ENCODE assay signal across 1 cellular context in the genomic region with DNA sequence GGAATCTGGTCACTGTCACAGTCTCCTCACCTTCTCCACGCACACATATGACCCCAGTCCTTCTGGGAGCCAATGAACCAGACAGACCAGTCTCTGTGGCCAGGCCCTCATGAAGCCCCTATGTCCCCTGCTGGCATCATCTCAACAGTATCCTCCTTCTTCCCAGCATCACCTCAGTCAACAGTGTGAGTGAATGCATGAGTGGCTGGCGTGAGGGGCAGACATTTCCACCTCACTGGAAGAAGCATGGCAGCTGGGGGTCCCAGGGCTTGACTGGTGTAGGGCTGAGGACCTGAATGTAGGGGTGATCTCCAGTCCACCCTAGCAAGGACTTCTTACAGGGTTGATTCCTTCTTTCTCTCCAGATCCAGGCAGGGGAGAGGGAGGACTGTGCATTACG.
TF ChIP-seq lines count a peak whose summit lies in the region.

No MANE protein-coding gene starts in this region.

TF ChIP-seq in neural cell, 6 proteins besides CTCF, POLR2A, EP300 and RAD21 (continued from another document):
- TF ChIP-seq, protein P1, sequence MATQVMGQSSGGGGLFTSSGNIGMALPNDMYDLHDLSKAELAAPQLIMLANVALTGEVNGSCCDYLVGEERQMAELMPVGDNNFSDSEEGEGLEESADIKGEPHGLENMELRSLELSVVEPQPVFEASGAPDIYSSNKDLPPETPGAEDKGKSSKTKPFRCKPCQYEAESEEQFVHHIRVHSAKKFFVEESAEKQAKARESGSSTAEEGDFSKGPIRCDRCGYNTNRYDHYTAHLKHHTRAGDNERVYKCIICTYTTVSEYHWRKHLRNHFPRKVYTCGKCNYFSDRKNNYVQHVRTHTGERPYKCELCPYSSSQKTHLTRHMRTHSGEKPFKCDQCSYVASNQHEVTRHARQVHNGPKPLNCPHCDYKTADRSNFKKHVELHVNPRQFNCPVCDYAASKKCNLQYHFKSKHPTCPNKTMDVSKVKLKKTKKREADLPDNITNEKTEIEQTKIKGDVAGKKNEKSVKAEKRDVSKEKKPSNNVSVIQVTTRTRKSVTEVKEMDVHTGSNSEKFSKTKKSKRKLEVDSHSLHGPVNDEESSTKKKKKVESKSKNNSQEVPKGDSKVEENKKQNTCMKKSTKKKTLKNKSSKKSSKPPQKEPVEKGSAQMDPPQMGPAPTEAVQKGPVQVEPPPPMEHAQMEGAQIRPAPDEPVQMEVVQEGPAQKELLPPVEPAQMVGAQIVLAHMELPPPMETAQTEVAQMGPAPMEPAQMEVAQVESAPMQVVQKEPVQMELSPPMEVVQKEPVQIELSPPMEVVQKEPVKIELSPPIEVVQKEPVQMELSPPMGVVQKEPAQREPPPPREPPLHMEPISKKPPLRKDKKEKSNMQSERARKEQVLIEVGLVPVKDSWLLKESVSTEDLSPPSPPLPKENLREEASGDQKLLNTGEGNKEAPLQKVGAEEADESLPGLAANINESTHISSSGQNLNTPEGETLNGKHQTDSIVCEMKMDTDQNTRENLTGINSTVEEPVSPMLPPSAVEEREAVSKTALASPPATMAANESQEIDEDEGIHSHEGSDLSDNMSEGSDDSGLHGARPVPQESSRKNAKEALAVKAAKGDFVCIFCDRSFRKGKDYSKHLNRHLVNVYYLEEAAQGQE (IDR thresholded peaks at IDR 0.05; ENCODE audit: borderline replicate concordance), result no peak
- no peak for TF ChIP-seq EZH2 (IDR thresholded peaks at IDR 0.05; ENCODE audit: borderline replicate concordance, insufficient read depth, low read length, poor library complexity, severe bottlenecking)
